ENCODE assay signal across 14 cellular contexts in the genomic region with DNA sequence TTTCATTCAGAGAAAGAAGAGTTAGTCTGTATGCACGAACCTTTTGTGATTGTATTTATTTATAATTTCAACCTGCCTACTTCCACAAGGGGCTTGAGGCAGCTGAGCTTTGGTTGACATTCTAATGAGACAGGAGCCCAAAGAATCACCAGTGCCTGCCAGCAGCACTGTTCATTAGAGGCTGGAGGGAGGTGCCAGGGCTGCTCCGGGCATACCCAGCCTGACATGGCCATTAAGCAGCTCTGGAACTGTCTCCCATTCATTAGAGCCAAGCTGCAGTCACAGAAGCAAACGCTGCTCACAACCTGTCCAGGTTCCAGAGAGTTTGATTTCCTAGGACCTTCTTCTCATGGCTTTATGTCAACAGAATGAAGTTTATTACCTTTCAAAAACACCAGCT.
"Had no signal": no experiment of that assay in that cellular context is flagged by ENCODE, and none has a peak within 500 bp of the region (broad histone marks: within the 10 kb centered on the region; RNA-seq: fewer than 3 reads in every experiment).

No MANE protein-coding gene starts in this region.

- H3K9me3 ChIP-seq: gastrocnemius medialis, mucosa of descending colon, thoracic aorta had no signal

- DNase-seq: effector memory CD8-positive, alpha-beta T cell; gastrocnemius medialis; immature natural killer cell; mucosa of descending colon; naive thymus-derived CD8-positive, alpha-beta T cell; posterior cingulate gyrus; small intestine; stimulated activated CD4-positive, alpha-beta T cell treated with anti-CD3 and anti-CD28 coated beads, Interleukin-12 subunit alpha, Interleukin-12 subunit beta, amount 100 ng/mL, for 4 hours; stimulated activated naive CD4-positive, alpha-beta T cell; stomach; trophoblast cell had no signal

- ATAC-seq: effector memory CD8-positive, alpha-beta T cell; gastrocnemius medialis; mucosa of descending colon; naive thymus-derived CD8-positive, alpha-beta T cell had no signal

- H3K27ac ChIP-seq: epithelial cell of prostate, esophagus muscularis mucosa, gastrocnemius medialis, stomach, thoracic aorta had no signal

- H3K27me3 ChIP-seq: esophagus muscularis mucosa, gastrocnemius medialis, stomach had no signal

- H3K4me3 ChIP-seq: esophagus muscularis mucosa, gastrocnemius medialis, mucosa of descending colon, stomach, thoracic aorta had no signal

- H3K4me1 ChIP-seq: gastrocnemius medialis, stomach had no signal

- H3K36me3 ChIP-seq: esophagus muscularis mucosa, gastrocnemius medialis, stomach, thoracic aorta had no signal
